In genomic region chr4:150662686-150663085, GRCh38 we compare ENCODE assay signal across 18 cellular contexts.
DNase-seq lines count a peak whose midpoint lies in the region; ATAC-seq and TF ChIP-seq lines count a peak whose summit lies in the region.
"Had no signal": no experiment of that assay in that cellular context is flagged by ENCODE, and none has a peak within 500 bp of the region (broad histone marks: within the 10 kb centered on the region; RNA-seq: fewer than 3 reads in every experiment).

No MANE protein-coding gene starts in this region.

- no peaks in the 10 kb centered on the region for H3K79me2 ChIP-seq in GM23338 (replicated peaks; ENCODE audit: insufficient read depth)
- no peaks in the 10 kb centered on the region for H3K79me2 ChIP-seq in H9 (ENCODE audit: insufficient read depth, low read length)

- no peak overlapping the region for H3K18ac ChIP-seq in H9 (ENCODE audit: insufficient read length, low read depth, low read length)

- no peaks in the 10 kb centered on the region for H3K23me2 ChIP-seq in H9 (ENCODE audit: insufficient read length, low read depth, low read length, poor library complexity, severe bottlenecking)

- H3K14ac ChIP-seq in H9 (ENCODE audit: insufficient read depth, low read length): no peak overlapping the region

- H3K36me3 Mint-ChIP-seq in GM23338 (ENCODE audit: low read depth) (peaks cover 6% of the 10 kb centered on the region; the same call in 2 of the 3 replicates), H9 (ENCODE audit: insufficient read depth in 1 of 3, low read depth in 3 of 3) (no peaks in the 10 kb centered on the region), nephron progenitor cell (ENCODE audit: low read depth) (no peaks in the 10 kb centered on the region)
- H3K36me3 Mint-ChIP-seq in central memory CD8-positive, alpha-beta T cell (ENCODE audit: insufficient read depth): peaks cover 3% of the 10 kb centered on the region
- H3K36me3 Mint-ChIP-seq in activated T-cell treated with anti-CD3 and anti-CD28 coated beads, Interleukin-2, amount 50 U/mL, for 24 hours (ENCODE audit: low read depth): peaks cover 37% of the 10 kb centered on the region

- H3K4me3 ChIP-seq in GM23338: no peak overlapping the region
- H3K4me3 ChIP-seq: GM23248 had no signal

- H4K20me1 ChIP-seq in GM23338 (replicated peaks; ENCODE audit: insufficient read depth): no peaks in the 10 kb centered on the region
- H4K20me1 ChIP-seq in H9 (ENCODE audit: control insufficient read depth, insufficient read depth, insufficient read length): no peaks in the 10 kb centered on the region

- H3T11ph ChIP-seq in H9 (ENCODE audit: low read length): no peak overlapping the region

- H3K23ac ChIP-seq in H9 (ENCODE audit: insufficient read length, low read depth, low read length): no peak overlapping the region

- H3K4me1 ChIP-seq in GM23338 (ENCODE audit: insufficient read depth) (no peaks in the 10 kb centered on the region; the same call in 1 of the 2 replicates), H9 (ENCODE audit: insufficient read depth, low read length) (no peaks in the 10 kb centered on the region; the same call in 1 of the 2 replicates)

- H2BK15ac ChIP-seq in H9 (ENCODE audit: low read depth, low read length): no peak overlapping the region

- WGBS in H9 (ENCODE audit: extremely low coverage, insufficient read length, low lambda C conversion rate): no CpG with 5 or more reads among the region's 1 CpG

- DNase-seq in GM23338 (ENCODE audit: low spot score): no peak
- DNase-seq in H9: no peak
- no peak for DNase-seq in central memory CD8-positive, alpha-beta T cell (ENCODE audit: low spot score in 2 of 2)
- DNase-seq in nephron progenitor cell: no peak
- no peak for DNase-seq in stimulated activated CD4-positive, alpha-beta T cell treated with anti-CD3 and anti-CD28 coated beads, Interleukin-12 subunit alpha, Interleukin-12 subunit beta, amount 100 ng/mL, for 4 hours
- DNase-seq in activated T-cell treated with anti-CD3 and anti-CD28 coated beads, Interleukin-2, amount 50 U/mL, for 24 hours: no peak
- DNase-seq: ACHN; BE2C; C1 segment of cervical spinal cord; CD4-positive, CD25-positive, alpha-beta regulatory T cell; CD8-positive, alpha-beta memory T cell; COR-L47; GM23248; HFFc6 had no signal

- H2AFZ ChIP-seq in GM23338 (no peak overlapping the region), H9 (ENCODE audit: low read length) (no peak overlapping the region)
- H2AFZ ChIP-seq: GM23248 had no signal

- H3K9me3 ChIP-seq in H9 (ENCODE audit: control insufficient read depth, low read depth, low read length): no peaks in the 10 kb centered on the region
- H3K9me3 ChIP-seq: BE2C had no signal

- H4K8ac ChIP-seq in H9 (replicated peaks; ENCODE audit: insufficient read length, low read depth, low read length): no peak overlapping the region

- no peak overlapping the region for H2BK5ac ChIP-seq in H9 (ENCODE audit: insufficient read length, low read length)

- no peaks in the 10 kb centered on the region for H3K79me1 ChIP-seq in H9 (ENCODE audit: insufficient read depth, low read depth, low read length, poor library complexity, severe bottlenecking)

- no peaks in the 10 kb centered on the region for H3K36me3 ChIP-seq in GM23338 (ENCODE audit: insufficient read depth)
- H3K36me3 ChIP-seq: BE2C had no signal

- no peak overlapping the region for H2BK12ac ChIP-seq in H9 (ENCODE audit: insufficient read length, low read depth, low read length)

- 0 out of 2 replicates have a peak overlapping the region, but pooled peaks have one; percentile 6 for H3K27ac ChIP-seq in GM23338 (ENCODE audit: low read depth)
- H3K27ac ChIP-seq in H9 (ENCODE audit: insufficient read length, low read depth, low read length): no peak overlapping the region
- H3K27ac ChIP-seq: GM23248, HL-60 had no signal

- H2AK5ac ChIP-seq in H9 (ENCODE audit: insufficient read length, low read length): no peak overlapping the region

- H3K9me2 ChIP-seq in GM23338 (ENCODE audit: insufficient read depth): no peaks in the 10 kb centered on the region

- H3K9me3 Mint-ChIP-seq in GM23338 (peaks cover 6% of the 10 kb centered on the region; the same call in 2 of the 3 replicates), H9 (peaks cover 0 to 2% of the 10 kb centered on the region in 2 experiments; a peak in 1 of 5 replicates), nephron progenitor cell (peaks cover 6% of the 10 kb centered on the region)
- H3K9me3 Mint-ChIP-seq in central memory CD8-positive, alpha-beta T cell: no peaks in the 10 kb centered on the region
- H3K9me3 Mint-ChIP-seq in activated T-cell treated with anti-CD3 and anti-CD28 coated beads, Interleukin-2, amount 50 U/mL, for 24 hours: no peaks in the 10 kb centered on the region
- H3K9me3 Mint-ChIP-seq: CD4-positive, CD25-positive, alpha-beta regulatory T cell; CD8-positive, alpha-beta memory T cell; HFFc6; IgD-negative memory B cell had no signal

- no peak overlapping the region for H3K9ac ChIP-seq in H9 (ENCODE audit: extremely low read depth, insufficient read length, low read length)
- H3K9ac ChIP-seq: GM23248 had no signal

- peaks cover 7% of the 10 kb centered on the region; the same call in 2 of the 3 replicates for H3K4me1 Mint-ChIP-seq in GM23338
- H3K4me1 Mint-ChIP-seq in H9: peaks cover 6 to 7% of the 10 kb centered on the region in 2 experiments
- peaks cover 10% of the 10 kb centered on the region for H3K4me1 Mint-ChIP-seq in central memory CD8-positive, alpha-beta T cell
- no peaks in the 10 kb centered on the region for H3K4me1 Mint-ChIP-seq in nephron progenitor cell
- no peaks in the 10 kb centered on the region for H3K4me1 Mint-ChIP-seq in activated T-cell treated with anti-CD3 and anti-CD28 coated beads, Interleukin-2, amount 50 U/mL, for 24 hours (ENCODE audit: low read depth)
- H3K4me1 Mint-ChIP-seq: IgD-negative memory B cell had no signal

- peak overlapping the region; percentile 32; the same call in 1 of the 2 replicates for H3K27ac Mint-ChIP-seq in GM23338
- peak overlapping the region in 2 of 3 experiments; percentile 15 to 56; a peak in 1 of 7 replicates for H3K27ac Mint-ChIP-seq in H9
- peak overlapping the region; percentile 27 for H3K27ac Mint-ChIP-seq in central memory CD8-positive, alpha-beta T cell (ENCODE audit: low read depth)
- peak overlapping the region; percentile 69 for H3K27ac Mint-ChIP-seq in nephron progenitor cell
- H3K27ac Mint-ChIP-seq in activated T-cell treated with anti-CD3 and anti-CD28 coated beads, Interleukin-2, amount 50 U/mL, for 24 hours: no peak overlapping the region
- H3K27ac Mint-ChIP-seq: HFFc6, IgD-negative memory B cell had no signal

- H3K4ac ChIP-seq in H9 (ENCODE audit: low read depth, low read length): no peak overlapping the region

- ATAC-seq in GM23338: no peak
- no peak for ATAC-seq in central memory CD8-positive, alpha-beta T cell (replicated peaks; ENCODE audit: extremely low read depth, poor library complexity, severe bottlenecking)
- no peak for ATAC-seq in GM18498 (IDR thresholded peaks at IDR 0.05; ENCODE audit: unreplicated experiment)
- ATAC-seq: HCT116 had no signal

- H3K4me3 Mint-ChIP-seq in GM23338: no peak overlapping the region
- H3K4me3 Mint-ChIP-seq in H9: no peak overlapping the region
- no peak overlapping the region for H3K4me3 Mint-ChIP-seq in central memory CD8-positive, alpha-beta T cell
- no peak overlapping the region for H3K4me3 Mint-ChIP-seq in nephron progenitor cell
- no peak overlapping the region for H3K4me3 Mint-ChIP-seq in activated T-cell treated with anti-CD3 and anti-CD28 coated beads, Interleukin-2, amount 50 U/mL, for 24 hours
- H3K4me3 Mint-ChIP-seq: CD4-positive, CD25-positive, alpha-beta regulatory T cell; CD8-positive, alpha-beta memory T cell; HFFc6; IgD-negative memory B cell had no signal

- H3K4me2 ChIP-seq in GM23338 (no peak overlapping the region), H9 (ENCODE audit: insufficient read depth, insufficient read length, low read length) (no peak overlapping the region)

- no peaks in the 10 kb centered on the region for H3F3A ChIP-seq in GM23338 (replicated peaks; ENCODE audit: low read depth)

- H2BK20ac ChIP-seq in H9 (ENCODE audit: low read depth, low read length, poor library complexity, severe bottlenecking): no peak overlapping the region

- no peak overlapping the region for H3K56ac ChIP-seq in H9 (ENCODE audit: insufficient read length, low read depth, low read length)

- H4K91ac ChIP-seq in H9 (ENCODE audit: insufficient read length, low read depth, low read length): no peak overlapping the region

- H3K27me3 Mint-ChIP-seq in GM23338 (ENCODE audit: insufficient read depth, low read depth, poor library complexity) (no peaks in the 10 kb centered on the region), H9 (ENCODE audit: low read depth) (no peaks in the 10 kb centered on the region), nephron progenitor cell (ENCODE audit: low read depth, poor library complexity) (no peaks in the 10 kb centered on the region)
- no peaks in the 10 kb centered on the region for H3K27me3 Mint-ChIP-seq in central memory CD8-positive, alpha-beta T cell
- H3K27me3 Mint-ChIP-seq in activated T-cell treated with anti-CD3 and anti-CD28 coated beads, Interleukin-2, amount 50 U/mL, for 24 hours: no peaks in the 10 kb centered on the region
- H3K27me3 Mint-ChIP-seq: CD4-positive, CD25-positive, alpha-beta regulatory T cell; CD8-positive, alpha-beta memory T cell; IgD-negative memory B cell had no signal

- no peak for TF ChIP-seq CTCF in GM23338 (conservative IDR thresholded peaks at IDR 0.05; ENCODE audit: low read depth in 2 of 2)
- no peak for TF ChIP-seq CTCF in H9 (conservative IDR thresholded peaks at IDR 0.05)
- TF ChIP-seq CTCF in nephron progenitor cell (IDR thresholded peaks at IDR 0.05): no peak

- H2BK120ac ChIP-seq in H9 (ENCODE audit: low read depth, low read length, poor library complexity, severe bottlenecking): no peak overlapping the region

- H3K27me3 ChIP-seq in GM23338 (ENCODE audit: insufficient read depth) (no peaks in the 10 kb centered on the region), H9 (ENCODE audit: insufficient read depth, low read length) (no peaks in the 10 kb centered on the region)
- H3K27me3 ChIP-seq: BE2C had no signal

- no peak overlapping the region for H4K5ac ChIP-seq in H9 (ENCODE audit: insufficient read length, low read depth, low read length)

TF ChIP-seq in GM23338, 12 proteins besides CTCF, POLR2A, EP300 and RAD21 (continues in another document):
- TF ChIP-seq ZNF331 (CRISPR knock-in tag; IDR thresholded peaks at IDR 0.05; ENCODE audit: low read depth) (no peak), EZH2 (IDR thresholded peaks at IDR 0.05; ENCODE audit: low read depth, unreplicated experiment) (no peak)
